Comparison of ENCODE assay signal across 8 cellular contexts in the genomic region with DNA sequence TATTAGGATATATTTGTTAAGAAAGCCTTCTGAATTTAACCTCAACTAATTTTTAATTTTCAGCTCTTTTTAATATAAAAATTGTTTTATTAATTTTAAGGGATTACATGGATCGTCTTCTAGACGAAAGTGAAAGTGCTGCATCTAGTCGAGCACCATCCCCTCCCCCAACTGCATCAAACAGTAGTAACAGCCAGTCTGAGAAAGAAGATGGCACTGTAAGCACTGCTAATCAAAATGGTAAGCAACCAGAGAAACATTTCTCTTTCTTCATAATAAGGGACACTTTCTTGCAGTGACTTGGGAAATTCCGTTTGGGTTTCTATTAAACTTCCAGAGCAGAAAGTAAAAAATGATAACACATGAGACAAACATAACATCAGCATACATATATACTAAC. TPM values are rescaled to one million over a fixed set of nuclear protein-coding genes. Genes with fewer than 3 reads are reported as not detected.
DNase-seq lines count a peak whose midpoint lies in the region; ATAC-seq and TF ChIP-seq lines count a peak whose summit lies in the region.

No MANE protein-coding gene starts in this region.

- no peaks in the 10 kb centered on the region for H3K9me3 Mint-ChIP-seq in naive thymus-derived CD8-positive, alpha-beta T cell
- no peaks in the 10 kb centered on the region for H3K9me3 Mint-ChIP-seq in chondrocyte (ENCODE audit: low read depth)

- CTCF ChIA-PET in OCI-LY7 (lab: Charles Lee; ENCODE audit: unreplicated experiment), result interaction anchor here (0.7 kb wide), 1 partner anchor 1512 kb away, joined by 3 read pairs; no protein-coding TSS in a partner anchor
- CTCF ChIA-PET in GM10248 (lab: Yijun Ruan, JAX), result interaction anchor here (0.8 to 2.3 kb wide), 7 partner anchors 8 to 519 kb away, joined by 3 to 7 read pairs (median 3); no protein-coding TSS in a partner anchor

- peaks cover 18% of the 10 kb centered on the region; the same call in 1 of the 2 replicates for H3K79me2 ChIP-seq in OCI-LY7 (ENCODE audit: insufficient read depth, low read depth, low read length)

- H3K27ac ChIP-seq in OCI-LY7 (ENCODE audit: low read depth, low read length, poor library complexity, severe bottlenecking) (peak overlapping the region; percentile 41), caudate nucleus (ENCODE audit: low read depth, low read length) (peak overlapping the region; percentile 24)

- peaks cover 5 to 31% (median 29%) of the 10 kb centered on the region in 4 donors for H3K4me1 Mint-ChIP-seq in naive thymus-derived CD8-positive, alpha-beta T cell
- H3K4me1 Mint-ChIP-seq in chondrocyte (ENCODE audit: low read depth), result peaks cover 4% of the 10 kb centered on the region

- H3K9me3 ChIP-seq in OCI-LY7 (ENCODE audit: low read length), result no peaks in the 10 kb centered on the region

- H3K4me1 ChIP-seq in OCI-LY7 (ENCODE audit: insufficient read depth, low read length, poor library complexity, severe bottlenecking), result peaks cover 53% of the 10 kb centered on the region

- TF ChIP-seq CTCF in OCI-LY7 (conservative IDR thresholded peaks at IDR 0.05; ENCODE audit: low read length) (no peak), GM10248 (IDR thresholded peaks at IDR 0.05; ENCODE audit: control extremely low read depth, extremely low read depth, low read depth, missing control alignments) (no peak), chondrocyte (IDR thresholded peaks at IDR 0.05) (no peak)

- no peaks in the 10 kb centered on the region for H3K9me2 ChIP-seq in OCI-LY7 (ENCODE audit: insufficient read depth, low read length)

- no peak overlapping the region for H2AFZ ChIP-seq in OCI-LY7 (ENCODE audit: low read length)

- ATAC-seq in naive thymus-derived CD8-positive, alpha-beta T cell, result peak; percentile 85 to 91
- ATAC-seq in HG03045 (IDR thresholded peaks at IDR 0.05; ENCODE audit: unreplicated experiment) (no peak), GM18511 (IDR thresholded peaks at IDR 0.05; ENCODE audit: unreplicated experiment) (no peak)

- H3K36me3 Mint-ChIP-seq in naive thymus-derived CD8-positive, alpha-beta T cell, result peaks cover 0 to 71% (median 26%) of the 10 kb centered on the region in 3 donors
- H3K36me3 Mint-ChIP-seq in chondrocyte (ENCODE audit: low read depth), result peaks cover 18% of the 10 kb centered on the region

- BruUV-seq in OCI-LY7 (replicated peaks; lab: Mats Ljungman, UMichigan), result no TSS peak

- H3K27me3 Mint-ChIP-seq in naive thymus-derived CD8-positive, alpha-beta T cell, result no peaks in the 10 kb centered on the region
- no peaks in the 10 kb centered on the region for H3K27me3 Mint-ChIP-seq in chondrocyte (ENCODE audit: low read depth)

- H4K20me1 ChIP-seq in OCI-LY7 (ENCODE audit: insufficient read depth, low read length), result no peaks in the 10 kb centered on the region

- POLR2A ChIA-PET in OCI-LY7 (lab: Charles Lee), result interaction anchor here (0.6 to 1.2 kb wide), 10 partner anchors 20 to 224 kb away, joined by 3 to 6 read pairs (median 4); no protein-coding TSS in a partner anchor
- POLR2A ChIA-PET in naive thymus-derived CD8-positive, alpha-beta T cell (lab: Charles Lee), result interaction anchor here (0.7 to 0.9 kb wide), 2 partner anchors 51 to 218 kb away, joined by 3 read pairs; no protein-coding TSS in a partner anchor
- POLR2A ChIA-PET in GM10248 (lab: Yijun Ruan, JAX), result no interaction called here

- H3K4me3 ChIP-seq in OCI-LY7 (ENCODE audit: low read depth, low read length, poor library complexity, severe bottlenecking), result peak overlapping the region; percentile 31

- H3K4me2 ChIP-seq in OCI-LY7 (ENCODE audit: low read length), result peak overlapping the region; percentile 52

- DNase-seq in AG08396 (ENCODE audit: low spot score) (peak; percentile 6), OCI-LY7 (ENCODE audit: low spot score) (peak; percentile 50), caudate nucleus (lab: John Stamatoyannopoulos, UW) (peak in 20 of 61 donors; percentile 1 to 54 (median 11)), GM10248 (ENCODE audit: extremely low spot score) (no peak), chondrocyte (ENCODE audit: low spot score) (no peak)
- peak; percentile 16 to 72 (median 52) for DNase-seq in naive thymus-derived CD8-positive, alpha-beta T cell

- H3K36me3 ChIP-seq in OCI-LY7 (ENCODE audit: insufficient read depth, low read length), result peaks cover 99% of the 10 kb centered on the region

- intact Hi-C loops in OCI-LY7 (cut with micrococcal nuclease; ENCODE audit: unreplicated experiment), result loop anchor here (5.0 kb wide), 1 partner anchor 49 kb away; no protein-coding TSS in a partner anchor

- H3K4me3 Mint-ChIP-seq in naive thymus-derived CD8-positive, alpha-beta T cell, result peak overlapping the region; percentile 54 to 82 (median 67)
- no peak overlapping the region for H3K4me3 Mint-ChIP-seq in chondrocyte (ENCODE audit: unreplicated experiment)

- peak overlapping the region; percentile 81 to 91 (median 88) for H3K27ac Mint-ChIP-seq in naive thymus-derived CD8-positive, alpha-beta T cell
- H3K27ac Mint-ChIP-seq in chondrocyte (ENCODE audit: unreplicated experiment), result no peak overlapping the region

RNA-seq across cellular contexts. Expression of a gene that starts 56.9 kb away (rescaled TPM):
- 24.4 and 38.0 TPM in 2 replicates for total RNA-seq in OCI-LY7 (2014; rRNA removed; shearing (Covaris generic))
- total RNA-seq in OCI-LY7 (2022) (43.8 and 45.9 TPM in 2 replicates), chondrocyte (39.3 to 41.1 TPM (median 40.1 TPM) in 3 replicates)
- total RNA-seq in naive thymus-derived CD8-positive, alpha-beta T cell, result 10 to 100 TPM; 65.0 to 68.5 TPM
- 10 to 100 TPM; 30.1 to 37.3 (median 36.4) TPM for polyA plus RNA-seq in naive thymus-derived CD8-positive, alpha-beta T cell

RNA-seq across cellular contexts. Expression of a gene that starts 57.0 kb away (rescaled TPM):
- total RNA-seq in OCI-LY7 (2014; rRNA removed; shearing (Covaris generic)), result 1.9 and 6.1 TPM in 2 replicates
- total RNA-seq in OCI-LY7 (2022), result 10.2 and 12.0 TPM in 2 replicates
- 10 to 100 TPM in 1 of 2 experiments, 1 to 10 TPM in 1; 9.1 to 10.0 TPM for total RNA-seq in naive thymus-derived CD8-positive, alpha-beta T cell
- polyA plus RNA-seq in naive thymus-derived CD8-positive, alpha-beta T cell, result under 1 TPM; 0.69 to 0.98 (median 0.86) TPM
- total RNA-seq in chondrocyte, result 5.8 to 13.0 TPM (median 9.6 TPM) in 3 replicates

Comparison
In these comparisons a context has a peak if more than half of its experiments do, and no peak if none do; other contexts are left out.
1. DNase-seq: peak in AG08396 (single experiment), OCI-LY7 (single experiment) and naive thymus-derived CD8-positive, alpha-beta T cell (10 of 10); none in GM10248 (single experiment) and chondrocyte (single experiment).
2. ATAC-seq: peak in naive thymus-derived CD8-positive, alpha-beta T cell (2 of 2); none in HG03045 (single experiment) and GM18511 (single experiment).